31 cellular contexts compared by ENCODE assay signal in genomic region chr5:54915466-54916027, GRCh38.
"Had no signal": no experiment of that assay in that cellular context is flagged by ENCODE, and none has a peak within 500 bp of the region (broad histone marks: within the 10 kb centered on the region; RNA-seq: fewer than 3 reads in every experiment).

No MANE protein-coding gene starts in this region.

- FAIRE-seq: frontal cortex had no signal

- H3K9me3 ChIP-seq: ascending aorta, breast epithelium, esophagus squamous epithelium had no signal

- H3K4me3 ChIP-seq: ascending aorta, breast epithelium, cardiac muscle cell, coronary artery, dorsolateral prefrontal cortex, esophagus squamous epithelium, heart left ventricle had no signal

- H3K27me3 ChIP-seq: ascending aorta, breast epithelium, cardiac muscle cell had no signal

- ATAC-seq: activated naive CD4-positive, alpha-beta T cell treated with anti-CD3 and anti-CD28 coated beads, Interleukin-2, amount 50 U/mL, for 72 hours; activated T-cell treated with anti-CD3 and anti-CD28 coated beads, Interleukin-2, amount 50 U/mL, for 72 hours; heart left ventricle; WTC11 had no signal

- DNase-seq: activated CD4-positive, alpha-beta memory T cell treated with anti-CD3 and anti-CD28 coated beads, Interleukin-2, amount 10 ng/mL, durations not matched to agents 7 days and 5 days; activated CD4-positive, alpha-beta T cell treated with anti-CD3 and anti-CD28 coated beads for 1 hour; activated CD4-positive, alpha-beta T cell treated with anti-CD3 and anti-CD28 coated beads for 4 hours; activated CD4-positive, alpha-beta T cell treated with anti-CD3 and anti-CD28 coated beads, Interleukin-2, amount 10 ng/mL, durations not matched to agents 7 days and 5 days; activated CD4-positive, alpha-beta T cell treated with anti-CD3 and anti-CD28 coated beads, Interleukin-2, amount 50 U/mL, for 4 hours; activated CD8-positive, alpha-beta memory T cell treated with anti-CD3 and anti-CD28 coated beads, Interleukin-2, amount 50 U/mL, for 48 hours; activated gamma-delta T cell; activated naive CD4-positive, alpha-beta T cell; activated naive CD4-positive, alpha-beta T cell treated with anti-CD3 and anti-CD28 coated beads, Interleukin-2, amount 10 ng/mL, durations not matched to agents 7 days and 5 days; activated naive CD8-positive, alpha-beta T cell treated with anti-CD3 and anti-CD28 coated beads, Interleukin-2, amount 10 ng/mL, durations not matched to agents 7 days and 5 days; activated T-cell treated with anti-CD3 and anti-CD28 coated beads for 4 hours; activated T-cell treated with anti-CD3 and anti-CD28 coated beads, Interleukin-2, amount 50 U/mL, for 24 hours; activated T-cell treated with anti-CD3 and anti-CD28 coated beads, Interleukin-2, amount 50 U/mL, for 72 hours; central memory CD4-positive, alpha-beta T cell; cerebellar nuclear complex; dorsolateral prefrontal cortex; effector memory CD4-positive, alpha-beta T cell; endodermal cell; esophagus squamous epithelium; foreskin fibroblast; glutamatergic neuron; heart left ventricle; T-helper 2 cell had no signal

- H3K36me3 ChIP-seq: ascending aorta, breast epithelium, cardiac muscle cell, esophagus squamous epithelium, heart left ventricle had no signal

- H3K4me1 ChIP-seq: breast epithelium, esophagus squamous epithelium, heart left ventricle had no signal

- H3K27ac ChIP-seq: ascending aorta, breast epithelium, cardiac muscle cell, coronary artery, dorsolateral prefrontal cortex, epithelial cell of prostate, esophagus squamous epithelium, heart left ventricle had no signal
